Comparison of ENCODE assay signal across 8 cellular contexts in genomic region chr16:10738231-10739077, GRCh38. TPM values are rescaled to one million over a fixed set of nuclear protein-coding genes. Genes with fewer than 3 reads are reported as not detected.
DNase-seq lines count a peak whose midpoint lies in the region; ATAC-seq and TF ChIP-seq lines count a peak whose summit lies in the region.

No MANE protein-coding gene starts in this region.

- ATAC-seq in GM18858 (IDR thresholded peaks at IDR 0.05; ENCODE audit: unreplicated experiment) (peak; percentile 66), HG02571 (IDR thresholded peaks at IDR 0.05; ENCODE audit: unreplicated experiment) (peak; percentile 60)

- H3K4me2 ChIP-seq in skeletal muscle satellite cell (ENCODE audit: low read length): peak overlapping the region; percentile 58

- peak; percentile 70 for DNase-seq in NCI-H226
- peak; percentile 33 for DNase-seq in activated T-helper 9 cell treated with anti-CD3 and anti-CD28 coated beads, Interleukin-2, amount 50 U/mL, for 16 hours (ENCODE audit: low read depth)
- peak; percentile 17 for DNase-seq in glutamatergic neuron
- DNase-seq in D341Med (ENCODE audit: low spot score): no peak
- no peak for DNase-seq in ecto neural progenitor cell (ENCODE audit: low spot score)

- H3K9ac ChIP-seq in skeletal muscle satellite cell (ENCODE audit: low read depth, low read length): peak overlapping the region; percentile 36

- peaks cover under 1% of the 10 kb centered on the region for H3K9me3 Mint-ChIP-seq in glutamatergic neuron (ENCODE audit: unreplicated experiment)

- H3K27me3 Mint-ChIP-seq in glutamatergic neuron (ENCODE audit: unreplicated experiment): peaks cover 5% of the 10 kb centered on the region

- peaks cover 18% of the 10 kb centered on the region for H3K4me1 ChIP-seq in skeletal muscle satellite cell (ENCODE audit: control insufficient read depth, insufficient read depth, low read length)

- no peaks in the 10 kb centered on the region for H3K9me3 ChIP-seq in skeletal muscle satellite cell (replicated peaks; ENCODE audit: low read length)

- no peak for TF ChIP-seq CTCF in glutamatergic neuron (IDR thresholded peaks at IDR 0.05; ENCODE audit: partially characterized antibody, unreplicated experiment)

- no peak overlapping the region for H3K27ac Mint-ChIP-seq in glutamatergic neuron (ENCODE audit: unreplicated experiment)

- peaks cover 5% of the 10 kb centered on the region for H3K4me1 Mint-ChIP-seq in glutamatergic neuron (ENCODE audit: low read depth, unreplicated experiment)

- H3K36me3 Mint-ChIP-seq in glutamatergic neuron (ENCODE audit: unreplicated experiment): no peaks in the 10 kb centered on the region

- no peaks in the 10 kb centered on the region for H3K27me3 ChIP-seq in skeletal muscle satellite cell (ENCODE audit: control insufficient read depth, insufficient read depth, low read length)

- no peak overlapping the region for H3K4me3 ChIP-seq in skeletal muscle satellite cell (ENCODE audit: low read length)

- H3K36me3 ChIP-seq in skeletal muscle satellite cell (ENCODE audit: insufficient read depth, low read length): no peaks in the 10 kb centered on the region

- no peak overlapping the region for H3K4me3 Mint-ChIP-seq in glutamatergic neuron (ENCODE audit: unreplicated experiment)

RNA-seq across cellular contexts. Expression of gene NUBP1, which starts 5.2 kb away (rescaled TPM):
- total RNA-seq in glutamatergic neuron (ENCODE audit: unreplicated experiment): 23.2 TPM
- total RNA-seq in skeletal muscle satellite cell (2012; rRNA removed): 14.4 and 22.5 TPM in 2 replicates

RNA-seq across cellular contexts. Expression of gene TEKT5, which starts 43.7 kb away (rescaled TPM):
- not detected for total RNA-seq in glutamatergic neuron (ENCODE audit: unreplicated experiment)
- total RNA-seq in skeletal muscle satellite cell (2012; rRNA removed): not detected in 2 replicates

Comparison
In these comparisons a context has a peak if more than half of its experiments do, and no peak if none do; other contexts are left out.
1. DNase-seq: peak in NCI-H226 (single experiment), activated T-helper 9 cell treated with anti-CD3 and anti-CD28 coated beads, Interleukin-2, amount 50 U/mL, for 16 hours (single experiment) and glutamatergic neuron (single experiment); none in D341Med (single experiment) and ecto neural progenitor cell (single experiment).